25 cellular contexts compared by ENCODE assay signal in genomic region chr18:23614891-23615290, GRCh38.
"Had no signal": no experiment of that assay in that cellular context is flagged by ENCODE, and none has a peak within 500 bp of the region (broad histone marks: within the 10 kb centered on the region; RNA-seq: fewer than 3 reads in every experiment).

No MANE protein-coding gene starts in this region.

- H3K27ac Mint-ChIP-seq: naive thymus-derived CD4-positive, alpha-beta T cell; natural killer cell; nephron; neural progenitor cell; stimulated activated effector memory CD8-positive, alpha-beta T cell treated with anti-CD3 and anti-CD28 coated beads, Interleukin-12 subunit alpha, Interleukin-12 subunit beta, amount 100 ng/mL, for 72 hours; stimulated activated naive B cell treated with anti-CD40 and anti-IgM and Interleukin-4, amounts not matched to agents 10 μg/mL and 1 μg/mL and 100 μg/mL, for 72 hours; stimulated activated naive CD8-positive, alpha-beta T cell treated with anti-CD3 and anti-CD28 coated beads, Interleukin-15, Interleukin-2, amounts not matched to agents 100 ng/mL and 50 ng/mL, for 24 hours; type B pancreatic cell had no signal

- H3K27ac ChIP-seq: neural progenitor cell, psoas muscle, right lobe of liver, sigmoid colon, stomach, tibial artery, transverse colon, upper lobe of right lung, uterus had no signal

- H3K36me3 Mint-ChIP-seq: naive thymus-derived CD4-positive, alpha-beta T cell; natural killer cell; neural progenitor cell; stimulated activated effector memory CD8-positive, alpha-beta T cell treated with anti-CD3 and anti-CD28 coated beads, Interleukin-12 subunit alpha, Interleukin-12 subunit beta, amount 100 ng/mL, for 72 hours; stimulated activated naive B cell treated with anti-CD40 and anti-IgM and Interleukin-4, amounts not matched to agents 10 μg/mL and 1 μg/mL and 100 μg/mL, for 72 hours; type B pancreatic cell had no signal

- DNase-seq: naive thymus-derived CD4-positive, alpha-beta T cell; natural killer cell; occipital lobe; ovary; psoas muscle; right cardiac atrium; right lobe of liver; sigmoid colon; small intestine; stimulated activated CD4-positive, alpha-beta T cell treated with anti-CD3 and anti-CD28 coated beads, Interleukin-15, amount 100 ng/mL, for 24 hours; stimulated activated CD4-positive, alpha-beta T cell treated with anti-CD3 and anti-CD28 coated beads, Interleukin-2, amount 100 ng/mL, for 24 hours; stimulated activated CD4-positive, alpha-beta T cell treated with anti-CD3 and anti-CD28 coated beads, Interleukin-2, amount 100 ng/mL, for 48 hours; stimulated activated CD4-positive, alpha-beta T cell treated with anti-CD3 and anti-CD28 coated beads, Interleukin-4, amount 100 ng/mL, for 24 hours; stimulated activated naive B cell treated with anti-CD40 and anti-IgM and Interleukin-4, amounts not matched to agents 10 μg/mL and 1 μg/mL and 100 μg/mL, for 72 hours; stimulated activated naive CD4-positive, alpha-beta T cell treated with Interleukin-2 at 50 U/mL for 16 hours; stomach; tibial artery; transverse colon; upper lobe of right lung; uterus had no signal

- H3K36me3 ChIP-seq: neural progenitor cell, ovary, right lobe of liver, sigmoid colon, stomach, tibial artery, transverse colon, upper lobe of right lung, uterus had no signal

- H3K4me3 ChIP-seq: neural progenitor cell, ovary, psoas muscle, right lobe of liver, sigmoid colon, stomach, tibial artery, transverse colon, upper lobe of right lung, uterus had no signal

- H3K4me3 Mint-ChIP-seq: naive thymus-derived CD4-positive, alpha-beta T cell; natural killer cell; nephron; neural progenitor cell; stimulated activated effector memory CD8-positive, alpha-beta T cell treated with anti-CD3 and anti-CD28 coated beads, Interleukin-12 subunit alpha, Interleukin-12 subunit beta, amount 100 ng/mL, for 72 hours; stimulated activated naive B cell treated with anti-CD40 and anti-IgM and Interleukin-4, amounts not matched to agents 10 μg/mL and 1 μg/mL and 100 μg/mL, for 72 hours; stimulated activated naive CD8-positive, alpha-beta T cell treated with anti-CD3 and anti-CD28 coated beads, Interleukin-15, Interleukin-2, amounts not matched to agents 100 ng/mL and 50 ng/mL, for 24 hours; type B pancreatic cell had no signal

- ATAC-seq: naive thymus-derived CD4-positive, alpha-beta T cell; natural killer cell; psoas muscle; right cardiac atrium; stimulated activated effector memory CD8-positive, alpha-beta T cell treated with anti-CD3 and anti-CD28 coated beads, Interleukin-12 subunit alpha, Interleukin-12 subunit beta, amount 100 ng/mL, for 72 hours; stimulated activated naive B cell treated with anti-CD40 and anti-IgM and Interleukin-4, amounts not matched to agents 10 μg/mL and 1 μg/mL and 100 μg/mL, for 72 hours; upper lobe of right lung had no signal

- H3K9me3 ChIP-seq: ovary, psoas muscle, right lobe of liver, sigmoid colon, stomach, tibial artery, transverse colon, upper lobe of right lung, uterus had no signal

- H3K4me1 ChIP-seq: psoas muscle had no signal

- H3K27me3 ChIP-seq: ovary, right lobe of liver, upper lobe of right lung, uterus had no signal

- H3K9me3 Mint-ChIP-seq: naive thymus-derived CD4-positive, alpha-beta T cell; natural killer cell; nephron; neural progenitor cell; stimulated activated effector memory CD8-positive, alpha-beta T cell treated with anti-CD3 and anti-CD28 coated beads, Interleukin-12 subunit alpha, Interleukin-12 subunit beta, amount 100 ng/mL, for 72 hours; stimulated activated naive B cell treated with anti-CD40 and anti-IgM and Interleukin-4, amounts not matched to agents 10 μg/mL and 1 μg/mL and 100 μg/mL, for 72 hours; stimulated activated naive CD8-positive, alpha-beta T cell treated with anti-CD3 and anti-CD28 coated beads, Interleukin-15, Interleukin-2, amounts not matched to agents 100 ng/mL and 50 ng/mL, for 24 hours; type B pancreatic cell had no signal
